In the genomic region with DNA sequence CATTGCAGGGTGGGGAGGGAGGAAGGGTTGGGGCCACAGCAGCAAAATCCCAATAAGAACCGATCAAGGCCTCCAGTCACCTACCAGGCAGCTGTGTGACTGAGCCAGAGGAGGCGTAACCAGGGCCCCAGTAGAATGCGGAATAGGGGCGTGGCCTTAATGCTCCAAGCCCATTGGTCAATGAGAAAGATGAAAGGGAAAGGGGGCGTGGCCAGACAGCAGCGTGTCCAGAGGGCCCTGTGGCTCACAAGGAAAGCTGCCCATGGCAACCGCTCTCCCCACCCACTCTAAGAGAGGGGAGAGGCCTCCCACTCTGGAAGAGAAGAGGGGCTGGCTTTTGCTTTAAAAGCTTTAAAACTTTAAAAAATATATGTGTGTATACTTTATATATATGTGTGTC, we compare ENCODE assay signal across 1 cellular context. TPM values are rescaled to one million over a fixed set of nuclear protein-coding genes. Genes with fewer than 3 reads are reported as not detected.
"Had no signal": no experiment of that assay in that cellular context is flagged by ENCODE, and none has a peak within 500 bp of the region (broad histone marks: within the 10 kb centered on the region; RNA-seq: fewer than 3 reads in every experiment).

A gene with protein sequence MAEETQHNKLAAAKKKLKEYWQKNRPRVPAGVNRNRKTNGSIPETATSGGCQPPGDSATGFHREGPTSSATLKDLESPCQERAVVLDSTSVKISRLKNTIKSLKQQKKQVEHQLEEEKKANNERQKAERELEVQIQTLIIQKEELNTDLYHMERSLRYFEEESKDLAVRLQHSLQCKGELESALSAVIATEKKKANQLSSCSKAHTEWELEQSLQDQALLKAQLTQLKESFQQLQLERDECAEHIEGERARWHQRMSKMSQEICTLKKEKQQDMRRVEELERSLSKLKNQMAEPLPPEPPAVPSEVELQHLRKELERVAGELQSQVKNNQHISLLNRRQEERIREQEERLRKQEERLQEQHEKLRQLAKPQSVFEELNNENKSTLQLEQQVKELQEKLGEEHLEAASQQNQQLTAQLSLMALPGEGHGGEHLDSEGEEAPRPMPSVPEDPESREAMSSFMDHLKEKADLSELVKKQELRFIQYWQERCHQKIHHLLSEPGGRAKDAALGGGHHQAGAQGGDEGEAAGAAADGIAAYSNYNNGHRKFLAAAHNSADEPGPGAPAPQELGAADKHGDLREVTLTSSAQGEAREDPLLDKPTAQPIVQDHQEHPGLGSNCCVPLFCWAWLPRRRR (minus strand): TSS at position 101 of the 400 bp plus-strand sequence. CDS start 98 bp downstream, at position 3.

RNA-seq across cellular contexts. Expression of the gene that starts here (rescaled TPM):
- total RNA-seq: NCI-H460 had no signal
